In the genomic region with DNA sequence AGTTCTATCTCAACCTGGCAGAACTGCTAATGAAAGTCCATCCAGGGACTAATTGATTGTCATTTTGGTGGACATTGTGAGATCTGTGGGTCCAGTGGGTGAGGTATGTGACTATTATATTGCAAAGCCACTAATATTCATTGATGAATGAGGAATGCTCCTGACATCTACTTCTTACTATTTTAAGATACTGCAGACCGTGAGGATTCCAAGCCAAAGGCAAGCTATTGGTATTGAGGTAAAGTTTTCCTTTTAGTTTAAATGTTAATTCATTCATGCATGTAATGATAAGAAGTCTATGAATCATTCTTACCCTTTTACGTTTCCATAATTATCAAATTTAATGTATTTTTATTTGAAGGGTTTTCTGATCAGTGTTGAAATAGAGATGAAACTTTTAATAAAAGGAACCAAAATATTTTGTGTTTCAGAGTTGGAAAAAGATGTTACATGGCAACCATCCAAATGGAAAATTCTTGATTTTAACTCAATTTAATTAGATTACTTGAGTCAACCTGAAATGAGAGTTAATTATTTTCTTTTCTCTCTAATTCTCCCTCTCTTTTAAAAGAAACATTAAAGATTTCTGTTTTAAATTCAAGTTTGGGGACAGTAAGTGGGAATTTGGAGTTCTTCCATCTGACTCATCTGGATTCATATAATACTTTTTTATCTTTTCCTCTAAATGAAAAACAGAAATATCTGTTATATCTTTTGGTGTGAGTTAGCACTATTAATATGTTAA, we compare ENCODE assay signal across 1 cellular context.
TF ChIP-seq lines count a peak whose summit lies in the region.

No MANE protein-coding gene starts in this region.

TF ChIP-seq in IMR-90, 13 proteins besides CTCF, POLR2A, EP300 and RAD21:
- TF ChIP-seq BHLHE40 (IDR thresholded peaks at IDR 0.05; ENCODE audit: low read depth, low read length) (no peak), CEBPB (IDR thresholded peaks at IDR 0.05; ENCODE audit: low read depth, low read length) (no peak), MAFK (IDR thresholded peaks at IDR 0.05; ENCODE audit: low read depth, low read length) (no peak), CHD1 (IDR thresholded peaks at IDR 0.05; ENCODE audit: low read depth, low read length) (no peak), MXI1 (IDR thresholded peaks at IDR 0.05; ENCODE audit: borderline replicate concordance, low read depth, low read length) (no peak), RFX5 (IDR thresholded peaks at IDR 0.05; ENCODE audit: low read depth, low read length) (no peak), SMC3 (IDR thresholded peaks at IDR 0.05; ENCODE audit: low read depth, low read length) (no peak), FOS (IDR thresholded peaks at IDR 0.05; ENCODE audit: low read depth, low read length) (no peak), RCOR1 (IDR thresholded peaks at IDR 0.05; ENCODE audit: insufficient replicate concordance, low read length) (no peak), MAZ (IDR thresholded peaks at IDR 0.05; ENCODE audit: borderline replicate concordance, low read depth, low read length) (no peak), ELK1 (IDR thresholded peaks at IDR 0.05; ENCODE audit: borderline replicate concordance, low read depth, low read length) (no peak), NFE2L2 (IDR thresholded peaks at IDR 0.05; ENCODE audit: low read depth, low read length) (no peak)
- TF ChIP-seq, protein P1, sequence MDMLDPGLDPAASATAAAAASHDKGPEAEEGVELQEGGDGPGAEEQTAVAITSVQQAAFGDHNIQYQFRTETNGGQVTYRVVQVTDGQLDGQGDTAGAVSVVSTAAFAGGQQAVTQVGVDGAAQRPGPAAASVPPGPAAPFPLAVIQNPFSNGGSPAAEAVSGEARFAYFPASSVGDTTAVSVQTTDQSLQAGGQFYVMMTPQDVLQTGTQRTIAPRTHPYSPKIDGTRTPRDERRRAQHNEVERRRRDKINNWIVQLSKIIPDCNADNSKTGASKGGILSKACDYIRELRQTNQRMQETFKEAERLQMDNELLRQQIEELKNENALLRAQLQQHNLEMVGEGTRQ (IDR thresholded peaks at IDR 0.05; ENCODE audit: low read depth, low read length): no peak
TF ChIP-seq in IMR-90: peak in this region for 0.
